Comparison of ENCODE assay signal across 2 cellular contexts in the genomic region with DNA sequence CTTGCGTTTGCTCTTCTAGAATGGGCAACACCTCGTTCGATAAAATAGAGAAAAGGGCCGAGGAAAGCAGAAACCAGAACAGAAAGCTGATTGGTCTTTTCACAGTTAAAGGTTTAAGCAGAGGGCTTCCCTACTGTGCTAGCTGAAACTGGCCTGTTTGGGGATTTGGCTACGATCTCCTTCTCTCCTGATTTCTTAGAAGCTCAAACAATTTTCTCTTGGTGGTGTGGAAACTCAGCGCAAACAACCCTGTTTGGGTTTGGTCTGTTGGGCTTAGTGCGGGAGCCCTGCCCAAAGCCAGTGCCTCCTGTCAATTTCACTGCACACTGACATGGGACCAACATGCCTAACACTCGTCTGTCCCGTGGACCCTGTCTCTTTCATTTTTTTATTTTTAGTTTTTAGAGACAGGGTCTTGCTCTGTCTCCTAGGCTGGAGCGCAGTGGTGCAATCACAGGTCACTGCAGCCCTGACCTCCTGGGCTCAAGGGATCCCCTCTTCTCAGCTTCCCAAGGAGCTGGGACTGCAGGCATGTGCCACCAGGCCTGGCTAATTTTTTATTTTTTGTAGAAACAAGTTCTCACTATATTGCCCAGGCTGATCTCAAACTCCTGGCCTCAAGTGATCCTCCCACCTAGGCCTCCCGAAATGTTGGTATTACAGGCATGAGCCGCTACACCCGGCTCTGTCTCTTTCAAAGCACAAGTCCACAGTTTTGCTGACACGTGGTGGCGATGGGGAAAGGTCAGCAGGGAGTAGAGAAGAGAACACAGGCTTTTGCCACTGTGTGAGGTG.
TF ChIP-seq lines count a peak whose summit lies in the region.

No MANE protein-coding gene starts in this region.

TF ChIP-seq in IMR-90, 13 proteins besides CTCF, POLR2A, EP300 and RAD21:
- TF ChIP-seq RFX5 (IDR thresholded peaks at IDR 0.05; ENCODE audit: low read depth, low read length) (no peak), SMC3 (IDR thresholded peaks at IDR 0.05; ENCODE audit: low read depth, low read length) (no peak), NFE2L2 (IDR thresholded peaks at IDR 0.05; ENCODE audit: low read depth, low read length) (no peak), MAZ (IDR thresholded peaks at IDR 0.05; ENCODE audit: borderline replicate concordance, low read depth, low read length) (no peak), FOS (IDR thresholded peaks at IDR 0.05; ENCODE audit: low read depth, low read length) (no peak), CHD1 (IDR thresholded peaks at IDR 0.05; ENCODE audit: low read depth, low read length) (no peak), RCOR1 (IDR thresholded peaks at IDR 0.05; ENCODE audit: insufficient replicate concordance, low read length) (no peak), MAFK (IDR thresholded peaks at IDR 0.05; ENCODE audit: low read depth, low read length) (no peak), ELK1 (IDR thresholded peaks at IDR 0.05; ENCODE audit: borderline replicate concordance, low read depth, low read length) (no peak), MXI1 (IDR thresholded peaks at IDR 0.05; ENCODE audit: borderline replicate concordance, low read depth, low read length) (no peak), BHLHE40 (IDR thresholded peaks at IDR 0.05; ENCODE audit: low read depth, low read length) (no peak), CEBPB (IDR thresholded peaks at IDR 0.05; ENCODE audit: low read depth, low read length) (no peak)
- TF ChIP-seq, protein P1, sequence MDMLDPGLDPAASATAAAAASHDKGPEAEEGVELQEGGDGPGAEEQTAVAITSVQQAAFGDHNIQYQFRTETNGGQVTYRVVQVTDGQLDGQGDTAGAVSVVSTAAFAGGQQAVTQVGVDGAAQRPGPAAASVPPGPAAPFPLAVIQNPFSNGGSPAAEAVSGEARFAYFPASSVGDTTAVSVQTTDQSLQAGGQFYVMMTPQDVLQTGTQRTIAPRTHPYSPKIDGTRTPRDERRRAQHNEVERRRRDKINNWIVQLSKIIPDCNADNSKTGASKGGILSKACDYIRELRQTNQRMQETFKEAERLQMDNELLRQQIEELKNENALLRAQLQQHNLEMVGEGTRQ (IDR thresholded peaks at IDR 0.05; ENCODE audit: low read depth, low read length), result no peak

TF ChIP-seq in H1, 55 proteins besides CTCF, POLR2A, EP300 and RAD21:
- TF ChIP-seq SIX5 (IDR thresholded peaks at IDR 0.05; ENCODE audit: low read depth, low read length), result no peak
- TF ChIP-seq YY1 (IDR thresholded peaks at IDR 0.05; ENCODE audit: low read depth, low read length), result no peak
- no peak for TF ChIP-seq CHD2 (IDR thresholded peaks at IDR 0.05; ENCODE audit: low read length)
- no peak for TF ChIP-seq EGR1 (IDR thresholded peaks at IDR 0.05; ENCODE audit: borderline replicate concordance, low read depth, low read length)
- TF ChIP-seq HDAC6 (IDR thresholded peaks at IDR 0.05; ENCODE audit: low read depth, low read length), result no peak
- no peak for TF ChIP-seq NRF1 (IDR thresholded peaks at IDR 0.05; ENCODE audit: low read depth, low read length)
- TF ChIP-seq POLR2AphosphoS5 (IDR thresholded peaks at IDR 0.05; ENCODE audit: low read depth, low read length), result no peak
- no peak for TF ChIP-seq RNF2 (IDR thresholded peaks at IDR 0.05; ENCODE audit: borderline replicate concordance, low read depth, low read length, missing control alignments, poor library complexity, severe bottlenecking)
- TF ChIP-seq CBX8 (IDR thresholded peaks at IDR 0.05; ENCODE audit: borderline replicate concordance, low read depth, low read length), result no peak
- no peak for TF ChIP-seq RFX5 (IDR thresholded peaks at IDR 0.05; ENCODE audit: borderline replicate concordance, low read depth, low read length)
- TF ChIP-seq KDM4A (IDR thresholded peaks at IDR 0.05; ENCODE audit: low read depth, low read length, severe bottlenecking), result no peak
- no peak for TF ChIP-seq ZNF274 (IDR thresholded peaks at IDR 0.05; ENCODE audit: borderline replicate concordance, extremely low read depth, low read length)
- no peak for TF ChIP-seq KDM1A (IDR thresholded peaks at IDR 0.05; ENCODE audit: borderline replicate concordance, low read length)
- TF ChIP-seq, protein P2, sequence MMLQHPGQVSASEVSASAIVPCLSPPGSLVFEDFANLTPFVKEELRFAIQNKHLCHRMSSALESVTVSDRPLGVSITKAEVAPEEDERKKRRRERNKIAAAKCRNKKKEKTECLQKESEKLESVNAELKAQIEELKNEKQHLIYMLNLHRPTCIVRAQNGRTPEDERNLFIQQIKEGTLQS (IDR thresholded peaks at IDR 0.05; ENCODE audit: insufficient read depth, low read depth, low read length), result no peak
- TF ChIP-seq, protein P1 (IDR thresholded peaks at IDR 0.05; ENCODE audit: low read length), result no peak
- TF ChIP-seq SIN3A (conservative IDR thresholded peaks at IDR 0.05 in 1 of 2, IDR thresholded peaks at IDR 0.05 in 1 of 2; ENCODE audit: low read depth in 1 of 2, low read length in 2 of 2), result no peak
- TF ChIP-seq SP2 (IDR thresholded peaks at IDR 0.05; ENCODE audit: low read length), result no peak
- no peak for TF ChIP-seq RBBP5 (IDR thresholded peaks at IDR 0.05; ENCODE audit: borderline replicate concordance, low read depth, low read length)
- no peak for TF ChIP-seq CHD7 (IDR thresholded peaks at IDR 0.05; ENCODE audit: insufficient replicate concordance, low read length)
